Comparison of ENCODE assay signal across 25 cellular contexts in the genomic region with DNA sequence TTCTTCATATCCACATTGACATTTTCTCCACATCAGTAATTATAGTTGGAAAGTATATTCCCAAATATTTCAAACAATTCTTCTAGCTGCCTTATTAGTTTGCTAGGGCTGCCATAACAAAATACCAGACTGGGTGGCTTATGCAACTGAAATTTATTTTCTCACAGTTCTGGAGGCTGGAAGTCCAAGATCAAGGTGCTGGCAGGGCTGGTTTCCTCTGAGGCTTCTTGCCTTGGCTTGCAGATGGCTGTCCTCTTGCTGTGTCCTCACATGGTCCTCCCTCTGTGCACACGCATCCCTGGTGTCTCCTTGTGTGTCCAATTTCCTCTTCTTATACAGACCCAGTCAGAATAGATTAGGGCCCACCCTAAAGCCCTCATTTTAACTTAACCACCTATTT.
"Had no signal": no experiment of that assay in that cellular context is flagged by ENCODE, and none has a peak within 500 bp of the region (broad histone marks: within the 10 kb centered on the region; RNA-seq: fewer than 3 reads in every experiment).

No MANE protein-coding gene starts in this region.

- H3K9me3 ChIP-seq: stomach, suprapubic skin, testis, thoracic aorta, thyroid gland, tibial artery, tibial nerve, transverse colon, upper lobe of left lung, upper lobe of right lung, uterus, vagina had no signal

- H3K36me3 ChIP-seq: stomach, suprapubic skin, thoracic aorta, thyroid gland, tibial artery, transverse colon, upper lobe of left lung, upper lobe of right lung, uterus, vagina had no signal

- H3K27ac ChIP-seq: stomach, suprapubic skin, testis, thoracic aorta, thyroid gland, tibial artery, tibial nerve, transverse colon, upper lobe of left lung, upper lobe of right lung, uterus, vagina had no signal

- H3K4me3 ChIP-seq: stomach, suprapubic skin, testis, thoracic aorta, thyroid gland, tibial artery, tibial nerve, transverse colon, upper lobe of left lung, upper lobe of right lung, uterus, vagina had no signal

- ATAC-seq: stimulated activated effector memory CD8-positive, alpha-beta T cell treated with anti-CD3 and anti-CD28 coated beads, Interleukin-12 subunit alpha, Interleukin-12 subunit beta, amount 100 ng/mL, for 72 hours; stimulated activated memory B cell treated with anti-CD40 and anti-IgM and Interleukin-4, amounts not matched to agents 10 μg/mL and 1 μg/mL and 100 μg/mL, for 72 hours; stimulated activated naive B cell treated with anti-CD40 and anti-IgM and Interleukin-4, amounts not matched to agents 10 μg/mL and 1 μg/mL and 100 μg/mL, for 72 hours; stimulated activated naive CD8-positive, alpha-beta T cell treated with anti-CD3 and anti-CD28 coated beads, Interleukin-15, amount 100 ng/mL, for 72 hours; stimulated activated naive CD8-positive, alpha-beta T cell treated with anti-CD3 and anti-CD28 coated beads, Interleukin-15, Interleukin-2, amounts not matched to agents 100 U/mL and 50 U/mL, for 24 hours; upper lobe of right lung had no signal

- H3K27me3 ChIP-seq: stomach, suprapubic skin, testis, thyroid gland, tibial artery, tibial nerve, transverse colon, upper lobe of left lung, upper lobe of right lung, uterus, vagina had no signal

- DNase-seq: stimulated activated CD4-positive, alpha-beta T cell treated with anti-CD3 and anti-CD28 coated beads, Interleukin-2, amount 100 ng/mL, for 48 hours; stimulated activated CD4-positive, alpha-beta T cell treated with anti-CD3 and anti-CD28 coated beads, Interleukin-4, amount 100 ng/mL, for 1 hour; stimulated activated CD4-positive, alpha-beta T cell treated with anti-CD3 and anti-CD28 coated beads, Interleukin-4, amount 100 ng/mL, for 24 hours; stimulated activated CD4-positive, alpha-beta T cell treated with anti-CD3 and anti-CD28 coated beads, Interleukin-4, amount 100 ng/mL, for 4 hours; stimulated activated CD8-positive, alpha-beta memory T cell treated with anti-CD3 and anti-CD28 coated beads, Interleukin-4, amount 100 ng/mL, for 48 hours; stimulated activated naive B cell treated with anti-CD40 and anti-IgM and Interleukin-4, amounts not matched to agents 10 μg/mL and 1 μg/mL and 100 μg/mL, for 72 hours; stimulated activated naive CD4-positive, alpha-beta T cell; stimulated activated naive CD4-positive, alpha-beta T cell treated with Interleukin-2 at 50 U/mL for 16 hours; stimulated activated naive CD8-positive, alpha-beta T cell treated with anti-CD3 and anti-CD28 coated beads, Interleukin-15, amount 100 ng/mL, for 72 hours; stimulated activated naive CD8-positive, alpha-beta T cell treated with anti-CD3 and anti-CD28 coated beads, Interleukin-15, Interleukin-2, amounts not matched to agents 100 U/mL and 50 U/mL, for 24 hours; stomach; substantia nigra; testis; thyroid gland; tibial artery; transverse colon; upper lobe of left lung; upper lobe of right lung; uterus had no signal

- H3K4me1 ChIP-seq: suprapubic skin, testis, thyroid gland, tibial artery, transverse colon, upper lobe of right lung, uterus, vagina had no signal
